17 cellular contexts compared by ENCODE assay signal in genomic region chr22:17845340-17845739, GRCh38.
DNase-seq lines count a peak whose midpoint lies in the region; TF ChIP-seq lines count a peak whose summit lies in the region.
"Had no signal": no experiment of that assay in that cellular context is flagged by ENCODE, and none has a peak within 500 bp of the region (broad histone marks: within the 10 kb centered on the region; RNA-seq: fewer than 3 reads in every experiment).

No MANE protein-coding gene starts in this region.

- H3K14ac ChIP-seq in trophoblast cell (ENCODE audit: low read length), result no peak overlapping the region

- H3K4me1 ChIP-seq in breast epithelium (peaks cover 2 to 8% of the 10 kb centered on the region in 2 donors), trophoblast cell (ENCODE audit: control insufficient read depth in 1 of 2, insufficient read depth in 2 of 2, low read length in 2 of 2) (peaks cover 35% of the 10 kb centered on the region in 2 experiments), tibial nerve (peaks cover 0 to 64% (median 18%) of the 10 kb centered on the region in 4 donors)
- H3K4me1 ChIP-seq: pancreas had no signal

- TF ChIP-seq POLR2A in breast epithelium (IDR thresholded peaks at IDR 0.05), result no peak
- TF ChIP-seq POLR2A in tibial nerve (IDR thresholded peaks at IDR 0.05), result no peak

- no peak overlapping the region for H3K9ac ChIP-seq in trophoblast cell (ENCODE audit: low read length)

- no peak overlapping the region for H3K4me2 ChIP-seq in trophoblast cell (ENCODE audit: low read length)

- H3K4me1 Mint-ChIP-seq in MCF 10A (ENCODE audit: insufficient read depth, unreplicated experiment), result no peaks in the 10 kb centered on the region
- peaks cover 5% of the 10 kb centered on the region for H3K4me1 Mint-ChIP-seq in T-helper 2 cell treated with Interferon-gamma antibody and Interleukin-4, amounts not matched to agents 5 μg/mL and 100 μg/mL, for 36 hours (ENCODE audit: low read depth)

- no peaks in the 10 kb centered on the region for H3K27me3 Mint-ChIP-seq in MCF 10A (ENCODE audit: insufficient read depth, unreplicated experiment)
- no peaks in the 10 kb centered on the region for H3K27me3 Mint-ChIP-seq in T-helper 2 cell treated with Interferon-gamma antibody and Interleukin-4, amounts not matched to agents 5 μg/mL and 100 μg/mL, for 36 hours (ENCODE audit: low read depth)
- H3K27me3 Mint-ChIP-seq: activated naive CD8-positive, alpha-beta T cell treated with anti-CD3 and anti-CD28 coated beads, Interleukin-2, amount 50 U/mL, for 24 hours; CD4-positive, CD25-positive, alpha-beta regulatory T cell; T-cell had no signal

- H3K9me3 Mint-ChIP-seq in MCF 10A (ENCODE audit: unreplicated experiment), result no peaks in the 10 kb centered on the region
- H3K9me3 Mint-ChIP-seq in T-helper 2 cell treated with Interferon-gamma antibody and Interleukin-4, amounts not matched to agents 5 μg/mL and 100 μg/mL, for 36 hours, result no peaks in the 10 kb centered on the region
- H3K9me3 Mint-ChIP-seq: activated naive CD8-positive, alpha-beta T cell treated with anti-CD3 and anti-CD28 coated beads, Interleukin-2, amount 50 U/mL, for 24 hours; CD4-positive, CD25-positive, alpha-beta regulatory T cell; T-cell had no signal

- H2BK120ac ChIP-seq in trophoblast cell (ENCODE audit: insufficient read depth, low read length, poor library complexity), result no peak overlapping the region

- no peak for DNase-seq in breast epithelium (ENCODE audit: low spot score in 2 of 2)
- DNase-seq in MCF 10A (ENCODE audit: unreplicated experiment), result no peak
- DNase-seq in epithelial cell of esophagus (ENCODE audit: low read depth), result peak; percentile 90
- DNase-seq in trophoblast cell, result peak; percentile 88 to 90
- DNase-seq in tibial nerve (ENCODE audit: low spot score in 2 of 2), result no peak
- no peak for DNase-seq in NK-92 treated with Interleukin-12 subunit alpha and Interleukin-12 subunit beta, amount 100 ng/mL, for 24 hours (lab: John Stamatoyannopoulos, UW)
- DNase-seq in activated naive CD4-positive, alpha-beta T cell (lab: John Stamatoyannopoulos, UW), result no peak
- DNase-seq in T-helper 2 cell treated with Interferon-gamma antibody and Interleukin-4, amounts not matched to agents 5 μg/mL and 100 μg/mL, for 36 hours (ENCODE audit: low spot score), result no peak
- DNase-seq: activated naive CD8-positive, alpha-beta T cell treated with anti-CD3 and anti-CD28 coated beads, Interleukin-2, amount 50 U/mL, for 24 hours; activated T-cell treated with anti-CD3 and anti-CD28 coated beads for 4 hours; CD4-positive, CD25-positive, alpha-beta regulatory T cell; MM.1S; pancreas; PC-3; stimulated activated CD4-positive, alpha-beta T cell treated with anti-CD3 and anti-CD28 coated beads, Interleukin-1b, Interleukin-23, amount 100 ng/mL, for 48 hours; T-cell had no signal

- H3K4me3 ChIP-seq in breast epithelium (no peak overlapping the region), epithelial cell of esophagus (ENCODE audit: low read length) (no peak overlapping the region), trophoblast cell (ENCODE audit: low read depth, low read length) (no peak overlapping the region), tibial nerve (no peak overlapping the region)
- H3K4me3 ChIP-seq: mucosa of descending colon, pancreas had no signal

- H2BK12ac ChIP-seq in trophoblast cell (ENCODE audit: low read length), result no peak overlapping the region

- no peak overlapping the region for H2BK5ac ChIP-seq in trophoblast cell (ENCODE audit: low read depth, low read length, poor library complexity)

- H3K79me1 ChIP-seq in trophoblast cell (ENCODE audit: low read length), result peaks cover 9% of the 10 kb centered on the region

- no CpG with 5 or more reads among the region's 7 CpGs for WGBS in trophoblast cell (ENCODE audit: extremely low coverage, insufficient coverage, insufficient read length)
- 83 to 84% methylated on average over 7 of the region's 7 CpGs for WGBS in tibial nerve, 2 donors

- H3K18ac ChIP-seq in trophoblast cell (ENCODE audit: low read length), result no peak overlapping the region

- H3K27ac ChIP-seq in breast epithelium, result peak overlapping the region; percentile 82 to 88
- no peak overlapping the region for H3K27ac ChIP-seq in trophoblast cell (ENCODE audit: low read depth, low read length)
- peak overlapping the region in 3 of 4 donors; percentile 16 to 79 (median 42) for H3K27ac ChIP-seq in tibial nerve
- H3K27ac ChIP-seq: pancreas had no signal

- intact Hi-C loops in breast epithelium (cut with DNase I; ENCODE audit: low total_unique reads), result no loop called here
- intact Hi-C loops in MCF 10A (cut with micrococcal nuclease), result no loop called here

- H3K36me3 ChIP-seq in breast epithelium, result no peaks in the 10 kb centered on the region
- peaks cover 0 to 3% of the 10 kb centered on the region in 2 experiments for H3K36me3 ChIP-seq in trophoblast cell (ENCODE audit: control insufficient read depth in 1 of 2, insufficient read depth in 2 of 2, low read length in 2 of 2)
- peaks cover 0 to 28% (median 0%) of the 10 kb centered on the region in 3 donors for H3K36me3 ChIP-seq in tibial nerve

- BruUV-seq in MCF 10A (replicated peaks; lab: Mats Ljungman, UMichigan), result no TSS peak

- no peak for TF ChIP-seq EP300 in tibial nerve (IDR thresholded peaks at IDR 0.05)

- H3K4ac ChIP-seq in trophoblast cell (ENCODE audit: low read depth, low read length), result no peak overlapping the region

- no peak overlapping the region for H3K23ac ChIP-seq in trophoblast cell (ENCODE audit: low read length)

- no peak overlapping the region for H4K12ac ChIP-seq in trophoblast cell (ENCODE audit: low read depth, low read length)

- H3K36me3 Mint-ChIP-seq in MCF 10A (ENCODE audit: insufficient read depth, unreplicated experiment), result peaks cover 15% of the 10 kb centered on the region
- peaks cover 3% of the 10 kb centered on the region for H3K36me3 Mint-ChIP-seq in T-helper 2 cell treated with Interferon-gamma antibody and Interleukin-4, amounts not matched to agents 5 μg/mL and 100 μg/mL, for 36 hours (ENCODE audit: low read depth)

- no peak overlapping the region for H3K27ac Mint-ChIP-seq in MCF 10A (ENCODE audit: low read depth, unreplicated experiment)
- no peak overlapping the region for H3K27ac Mint-ChIP-seq in T-helper 2 cell treated with Interferon-gamma antibody and Interleukin-4, amounts not matched to agents 5 μg/mL and 100 μg/mL, for 36 hours
- H3K27ac Mint-ChIP-seq: activated naive CD8-positive, alpha-beta T cell treated with anti-CD3 and anti-CD28 coated beads, Interleukin-2, amount 50 U/mL, for 24 hours; T-cell had no signal

- no peaks in the 10 kb centered on the region for H3K27me3 ChIP-seq in breast epithelium
- H3K27me3 ChIP-seq in trophoblast cell (ENCODE audit: insufficient read depth, low read length), result no peaks in the 10 kb centered on the region
- H3K27me3 ChIP-seq in tibial nerve, result no peaks in the 10 kb centered on the region
- H3K27me3 ChIP-seq: pancreas had no signal

- H3K79me2 ChIP-seq in trophoblast cell (ENCODE audit: control insufficient read depth, insufficient read depth, low read length, poor library complexity), result no peaks in the 10 kb centered on the region

- TF ChIP-seq CTCF in breast epithelium (IDR thresholded peaks at IDR 0.05) (no peak), MCF 10A (IDR thresholded peaks at IDR 0.05; ENCODE audit: unreplicated experiment) (no peak), epithelial cell of esophagus (IDR thresholded peaks at IDR 0.05; ENCODE audit: insufficient read depth, low read depth, low read length, missing control alignments) (no peak), tibial nerve (IDR thresholded peaks at IDR 0.05) (no peak)

- no peak overlapping the region for H3K4me3 Mint-ChIP-seq in MCF 10A (ENCODE audit: unreplicated experiment)
- H3K4me3 Mint-ChIP-seq in T-helper 2 cell treated with Interferon-gamma antibody and Interleukin-4, amounts not matched to agents 5 μg/mL and 100 μg/mL, for 36 hours, result no peak overlapping the region
- H3K4me3 Mint-ChIP-seq: activated naive CD8-positive, alpha-beta T cell treated with anti-CD3 and anti-CD28 coated beads, Interleukin-2, amount 50 U/mL, for 24 hours; CD4-positive, CD25-positive, alpha-beta regulatory T cell; T-cell had no signal

- H2AFZ ChIP-seq in trophoblast cell (ENCODE audit: insufficient read depth, low read length, poor library complexity), result no peak overlapping the region

- H3K9me3 ChIP-seq in breast epithelium (no peaks in the 10 kb centered on the region), trophoblast cell (ENCODE audit: insufficient read depth, low read depth, low read length) (peaks cover 3% of the 10 kb centered on the region), tibial nerve (no peaks in the 10 kb centered on the region)
- H3K9me3 ChIP-seq: mucosa of descending colon, pancreas had no signal

- H4K91ac ChIP-seq in trophoblast cell (ENCODE audit: low read depth, low read length), result no peak overlapping the region

- POLR2A ChIA-PET in MCF 10A (lab: Yijun Ruan, JAX), result no interaction called here

- H2AK5ac ChIP-seq in trophoblast cell (ENCODE audit: low read length), result no peak overlapping the region

- CTCF ChIA-PET in MCF 10A (lab: Yijun Ruan, JAX), result interaction anchor here (0.5 to 2.2 kb wide), 2 partner anchors 15 to 30 kb away, joined by 4 to 13 read pairs; no protein-coding TSS in a partner anchor

- H4K8ac ChIP-seq in trophoblast cell (ENCODE audit: low read depth, low read length), result no peak overlapping the region

Comparison
In these comparisons a context has a peak if more than half of its experiments do, and no peak if none do; other contexts are left out.
1. DNase-seq: peak in epithelial cell of esophagus (single experiment) and trophoblast cell (2 of 2); none in breast epithelium (0 of 2), MCF 10A (single experiment), tibial nerve (0 of 2), NK-92 treated with Interleukin-12 subunit alpha and Interleukin-12 subunit beta, amount 100 ng/mL, for 24 hours (single experiment), activated naive CD4-positive, alpha-beta T cell (0 of 4) and T-helper 2 cell treated with Interferon-gamma antibody and Interleukin-4, amounts not matched to agents 5 μg/mL and 100 μg/mL, for 36 hours (single experiment).